8 cellular contexts compared by ENCODE assay signal in genomic region chr14:102362084-102362483, GRCh38. TPM values are rescaled to one million over a fixed set of nuclear protein-coding genes. Genes with fewer than 3 reads are reported as not detected.
DNase-seq lines count a peak whose midpoint lies in the region; ATAC-seq, FAIRE-seq and TF ChIP-seq lines count a peak whose summit lies in the region.

No MANE protein-coding gene starts in this region.

- H3F3A ChIP-seq in PC-3 (ENCODE audit: low read length, unreplicated experiment) = no peaks in the 10 kb centered on the region

- no peaks in the 10 kb centered on the region for H3K27me3 Mint-ChIP-seq in astrocyte (ENCODE audit: low read depth, unreplicated experiment)

- H3K9me2 ChIP-seq in PC-3 (replicated peaks; ENCODE audit: low read length) = no peaks in the 10 kb centered on the region

- H3K9ac ChIP-seq in PC-3 (ENCODE audit: low read length) (peak overlapping the region; percentile 92), astrocyte (ENCODE audit: low read length) (peak overlapping the region; percentile 93)

- BruUV-seq in PC-3 (replicated peaks; lab: Mats Ljungman, UMichigan) = no TSS peak

- peaks cover 42% of the 10 kb centered on the region for H3K79me2 ChIP-seq in PC-3 (ENCODE audit: low read length)
- H3K79me2 ChIP-seq in astrocyte (ENCODE audit: insufficient read depth, low read length) = peaks cover 59% of the 10 kb centered on the region

- peaks cover 4% of the 10 kb centered on the region for H3K36me3 Mint-ChIP-seq in astrocyte (ENCODE audit: low read depth, unreplicated experiment)

- TF ChIP-seq CTCF in C4-2B (conservative IDR thresholded peaks at IDR 0.05) = no peak
- TF ChIP-seq CTCF in PC-3 (conservative IDR thresholded peaks at IDR 0.05; ENCODE audit: low read depth, low read length) = no peak
- TF ChIP-seq CTCF in astrocyte (IDR thresholded peaks at IDR 0.05; ENCODE audit: insufficient read depth, low read depth, low read length) = no peak
- no peak for TF ChIP-seq CTCF in kidney epithelial cell (IDR thresholded peaks at IDR 0.05; ENCODE audit: insufficient read depth, low read length, poor library complexity, severe bottlenecking)

- no peaks in the 10 kb centered on the region for H4K20me1 ChIP-seq in PC-3 (ENCODE audit: low read length)
- peaks cover 29% of the 10 kb centered on the region for H4K20me1 ChIP-seq in astrocyte (ENCODE audit: insufficient read depth, low read length)

- POLR2A ChIA-PET in PC-3 (lab: Charles Lee; ENCODE audit: unreplicated experiment) = interaction anchor here (0.6 kb wide), 1 partner anchor 146 kb away, joined by 3 read pairs; no protein-coding TSS in a partner anchor

- H3K36me3 ChIP-seq in PC-3 (ENCODE audit: low read depth, low read length) (0 out of 2 replicates have a peak, but pooled peaks cover 5% of the 10 kb centered on the region), astrocyte (ENCODE audit: insufficient read depth, low read length) (peaks cover 3% of the 10 kb centered on the region), kidney epithelial cell (ENCODE audit: control insufficient read depth, insufficient read depth, low read length) (no peaks in the 10 kb centered on the region)

- H3K27ac ChIP-seq in C4-2B (peak overlapping the region; percentile 86), PC-3 (ENCODE audit: low read length) (peak overlapping the region; percentile 57), astrocyte (ENCODE audit: low read depth, low read length) (peak overlapping the region; percentile 82)

- H3K9me3 ChIP-seq in PC-3 (ENCODE audit: low read length) (no peaks in the 10 kb centered on the region), astrocyte (ENCODE audit: insufficient read depth, low read depth, low read length) (no peaks in the 10 kb centered on the region)

- H3K9me3 Mint-ChIP-seq in astrocyte (ENCODE audit: unreplicated experiment) = no peaks in the 10 kb centered on the region

- no peaks in the 10 kb centered on the region for H3K27me3 ChIP-seq in PC-3 (ENCODE audit: low read length)
- no peaks in the 10 kb centered on the region for H3K27me3 ChIP-seq in astrocyte (ENCODE audit: insufficient read depth, low read length)
- no peaks in the 10 kb centered on the region for H3K27me3 ChIP-seq in kidney epithelial cell (ENCODE audit: control insufficient read depth, insufficient read depth, low read length)

- peak overlapping the region; percentile 80 for H2AFZ ChIP-seq in PC-3 (ENCODE audit: low read length)
- H2AFZ ChIP-seq in astrocyte (ENCODE audit: low read depth, low read length) = peak overlapping the region; percentile 85

- intact Hi-C loops in PC-3 (cut with micrococcal nuclease) = no loop called here
- intact Hi-C loops in posterior cingulate gyrus (cut with DNase I) = loop anchor here (5.0 kb wide), 2 partner anchors 55 to 75 kb away; no protein-coding TSS in a partner anchor

- H3K4me1 Mint-ChIP-seq in astrocyte (ENCODE audit: low read depth, unreplicated experiment) = peaks cover 9% of the 10 kb centered on the region

- H3K4me2 ChIP-seq in PC-3 (ENCODE audit: low read length) = peak overlapping the region; percentile 95
- peak overlapping the region; percentile 89 for H3K4me2 ChIP-seq in astrocyte (ENCODE audit: low read length)

- ATAC-seq in GM21529 (IDR thresholded peaks at IDR 0.05; ENCODE audit: unreplicated experiment) (peak; percentile 38), PC-3 (peak; percentile 21)

- CTCF ChIA-PET in PC-3 (lab: Charles Lee) = no interaction called here

- peak overlapping the region; percentile 67 for H3K27ac Mint-ChIP-seq in astrocyte (ENCODE audit: unreplicated experiment)

- peaks cover 17% of the 10 kb centered on the region for H3K4me1 ChIP-seq in PC-3 (ENCODE audit: insufficient read depth, low read length)
- peaks cover 15% of the 10 kb centered on the region for H3K4me1 ChIP-seq in astrocyte (ENCODE audit: insufficient read depth, low read length)

- H3K4me3 Mint-ChIP-seq in astrocyte (ENCODE audit: unreplicated experiment) = peak overlapping the region; percentile 96

- peak overlapping the region; percentile 81 for H3K4me3 ChIP-seq in PC-3 (ENCODE audit: low read length)
- peak overlapping the region; percentile 92 for H3K4me3 ChIP-seq in astrocyte (ENCODE audit: insufficient read depth, low read depth, low read length)
- H3K4me3 ChIP-seq in kidney epithelial cell (ENCODE audit: low read depth, low read length) = peak overlapping the region; percentile 91

- peak; percentile 39 for FAIRE-seq in astrocyte (lab: Jason Lieb, UNC)

- DNase-seq in PC-3 (peak; percentile 39), astrocyte (ENCODE audit: low read depth) (peak; percentile 40), kidney epithelial cell (ENCODE audit: low read depth) (no peak), HuH-7.5 (ENCODE audit: low spot score) (no peak), posterior cingulate gyrus (no peak)
- DNase-seq in stimulated activated CD4-positive, alpha-beta T cell treated with anti-CD3 and anti-CD28 coated beads, TNF-alpha, amount 100 ng/mL, for 4 hours (ENCODE audit: low read depth in 3 of 3) = peak; percentile 13 to 20 (median 13)

RNA-seq across cellular contexts. Expression of gene CINP, which starts 0.6 kb away (rescaled TPM):
- total RNA-seq in PC-3 (2014; rRNA removed) (76.9 and 83.6 TPM in 2 replicates), astrocyte (34.9 and 37.8 TPM in 2 replicates), kidney epithelial cell (32.6 and 33.7 TPM in 2 replicates)

RNA-seq across cellular contexts. Expression of gene TECPR2, which starts 0.7 kb away (rescaled TPM):
- total RNA-seq in PC-3 (2014; rRNA removed) (15.7 and 16.7 TPM in 2 replicates), astrocyte (19.9 and 23.1 TPM in 2 replicates), kidney epithelial cell (16.6 and 16.9 TPM in 2 replicates)

RNA-seq across cellular contexts. Expression of gene ZNF839, which starts 42.5 kb away (rescaled TPM):
- total RNA-seq in PC-3 (2014; rRNA removed) (13.2 and 20.5 TPM in 2 replicates), astrocyte (7.8 and 8.0 TPM in 2 replicates), kidney epithelial cell (8.8 and 9.8 TPM in 2 replicates)

RNA-seq across cellular contexts. Expression of gene MOK, which starts 57.1 kb away (rescaled TPM):
- total RNA-seq in PC-3 (2014; rRNA removed) (106 and 108 TPM in 2 replicates), astrocyte (8.3 and 9.3 TPM in 2 replicates), kidney epithelial cell (5.1 and 6.4 TPM in 2 replicates)

Comparison
In these comparisons a context has a peak if more than half of its experiments do, and no peak if none do; other contexts are left out.
1. DNase-seq: peak in PC-3 (single experiment), astrocyte (single experiment) and stimulated activated CD4-positive, alpha-beta T cell treated with anti-CD3 and anti-CD28 coated beads, TNF-alpha, amount 100 ng/mL, for 4 hours (3 of 3); none in kidney epithelial cell (single experiment), HuH-7.5 (single experiment) and posterior cingulate gyrus (0 of 10).
2. Peak in every context shown above with its lines, with median percentiles within 50 percentile points of each other: H3K27ac ChIP-seq and H3K4me3 ChIP-seq.